Comparison of ENCODE assay signal across 24 cellular contexts in genomic region chr2:138474093-138474834, GRCh38. TPM values are rescaled to one million over a fixed set of nuclear protein-coding genes. Genes with fewer than 3 reads are reported as not detected.
DNase-seq lines count a peak whose midpoint lies in the region; ATAC-seq and TF ChIP-seq lines count a peak whose summit lies in the region.
"Had no signal": no experiment of that assay in that cellular context is flagged by ENCODE, and none has a peak within 500 bp of the region (broad histone marks: within the 10 kb centered on the region; RNA-seq: fewer than 3 reads in every experiment).

No MANE protein-coding gene starts in this region.

- no peak for TF ChIP-seq EP300 in tibial nerve (IDR thresholded peaks at IDR 0.05)

- WGBS in tibial nerve, 2 donors: 45 to 53% methylated on average over 4 of the region's 4 CpGs

- no peaks in the 10 kb centered on the region for H3K4me1 Mint-ChIP-seq in nephron
- H3K4me1 Mint-ChIP-seq: CD4-positive, alpha-beta memory T cell had no signal

- no peak overlapping the region for H3K27ac ChIP-seq in tibial nerve
- H3K27ac ChIP-seq: body of pancreas, SJSA1, testis, WERI-Rb-1 had no signal

- H3K27me3 Mint-ChIP-seq in nephron (ENCODE audit: low read depth): no peaks in the 10 kb centered on the region
- H3K27me3 Mint-ChIP-seq: activated CD4-positive, alpha-beta memory T cell treated with anti-CD3 and anti-CD28 coated beads for 36 hours; activated naive CD8-positive, alpha-beta T cell treated with anti-CD3 and anti-CD28 coated beads, Interleukin-2, amount 50 U/mL, for 24 hours; CD4-positive, alpha-beta memory T cell; stimulated activated memory B cell treated with anti-CD40 and anti-IgM and Interleukin-4, amounts not matched to agents 10 μg/mL and 1 μg/mL and 100 μg/mL, for 72 hours had no signal

- no peak overlapping the region for H3K4me3 Mint-ChIP-seq in nephron
- H3K4me3 Mint-ChIP-seq: activated CD4-positive, alpha-beta memory T cell treated with anti-CD3 and anti-CD28 coated beads for 36 hours; activated naive CD8-positive, alpha-beta T cell treated with anti-CD3 and anti-CD28 coated beads, Interleukin-2, amount 50 U/mL, for 24 hours; CD4-positive, alpha-beta memory T cell; stimulated activated memory B cell treated with anti-CD40 and anti-IgM and Interleukin-4, amounts not matched to agents 10 μg/mL and 1 μg/mL and 100 μg/mL, for 72 hours; T-helper 1 cell treated with Interleukin-12 subunit alpha and Interleukin-12 subunit beta and Interleukin-4 antibody, amounts not matched to agents 30 μg/mL and 1 μg/mL, for 36 hours had no signal

- DNase-seq in NCI-H69 (lab: John Stamatoyannopoulos, UW): peak; percentile 67
- DNase-seq in cardiac fibroblast (ENCODE audit: low read depth in 2 of 2): peak; percentile 53 to 89
- DNase-seq in tibial nerve (ENCODE audit: low spot score in 2 of 2): no peak
- DNase-seq: activated CD4-positive, alpha-beta memory T cell treated with anti-CD3 and anti-CD28 coated beads for 36 hours; activated effector memory CD4-positive, alpha-beta T cell treated with Interleukin-2 at 50 U/mL for 16 hours; activated naive CD8-positive, alpha-beta T cell treated with anti-CD3 and anti-CD28 coated beads, Interleukin-2, amount 50 U/mL, for 24 hours; body of pancreas; CD4-positive, alpha-beta memory T cell; DMS53; effector memory CD4-positive, alpha-beta T cell; H7; MG63; NCI-H774; occipital lobe; testis; WERI-Rb-1 had no signal

- H3K9me3 ChIP-seq in tibial nerve: no peaks in the 10 kb centered on the region
- H3K9me3 ChIP-seq: body of pancreas, MG63, SJSA1, testis had no signal

- no peak for TF ChIP-seq CTCF in cardiac fibroblast (IDR thresholded peaks at IDR 0.05; ENCODE audit: low read depth, low read length)
- TF ChIP-seq CTCF in nephron (IDR thresholded peaks at IDR 0.05; ENCODE audit: unreplicated experiment in 3 of 3): no peak
- TF ChIP-seq CTCF in tibial nerve (IDR thresholded peaks at IDR 0.05): no peak

- no peaks in the 10 kb centered on the region for H3K36me3 Mint-ChIP-seq in nephron (ENCODE audit: low read depth)
- H3K36me3 Mint-ChIP-seq: activated CD4-positive, alpha-beta memory T cell treated with anti-CD3 and anti-CD28 coated beads for 36 hours; CD4-positive, alpha-beta memory T cell; stimulated activated memory B cell treated with anti-CD40 and anti-IgM and Interleukin-4, amounts not matched to agents 10 μg/mL and 1 μg/mL and 100 μg/mL, for 72 hours had no signal

- H3K9me3 Mint-ChIP-seq in nephron: no peaks in the 10 kb centered on the region
- H3K9me3 Mint-ChIP-seq: activated CD4-positive, alpha-beta memory T cell treated with anti-CD3 and anti-CD28 coated beads for 36 hours; activated naive CD8-positive, alpha-beta T cell treated with anti-CD3 and anti-CD28 coated beads, Interleukin-2, amount 50 U/mL, for 24 hours; CD4-positive, alpha-beta memory T cell; stimulated activated memory B cell treated with anti-CD40 and anti-IgM and Interleukin-4, amounts not matched to agents 10 μg/mL and 1 μg/mL and 100 μg/mL, for 72 hours; T-helper 1 cell treated with Interleukin-12 subunit alpha and Interleukin-12 subunit beta and Interleukin-4 antibody, amounts not matched to agents 30 μg/mL and 1 μg/mL, for 36 hours had no signal

- H3K27ac Mint-ChIP-seq in nephron: peak overlapping the region in 2 of 3 experiments; percentile 37 to 47
- H3K27ac Mint-ChIP-seq: activated CD4-positive, alpha-beta memory T cell treated with anti-CD3 and anti-CD28 coated beads for 36 hours; CD4-positive, alpha-beta memory T cell; T-helper 1 cell treated with Interleukin-12 subunit alpha and Interleukin-12 subunit beta and Interleukin-4 antibody, amounts not matched to agents 30 μg/mL and 1 μg/mL, for 36 hours had no signal

- no peak for TF ChIP-seq POLR2A in tibial nerve (IDR thresholded peaks at IDR 0.05)

- peak; percentile 44 for ATAC-seq in GM18867 (IDR thresholded peaks at IDR 0.05; ENCODE audit: unreplicated experiment)
- ATAC-seq in GM18873 (IDR thresholded peaks at IDR 0.05; ENCODE audit: low FRiP score, unreplicated experiment): no peak
- no peak for ATAC-seq in esophagus mucosa
- ATAC-seq: activated naive CD8-positive, alpha-beta T cell treated with anti-CD3 and anti-CD28 coated beads, Interleukin-2, amount 50 U/mL, for 24 hours; body of pancreas had no signal

- no peak overlapping the region for H3K4me3 ChIP-seq in cardiac fibroblast (replicated peaks in 1 of 2; ENCODE audit: low read depth in 2 of 2, low read length in 2 of 2)
- H3K4me3 ChIP-seq in tibial nerve: no peak overlapping the region
- H3K4me3 ChIP-seq: body of pancreas, MG63, SJSA1, smooth muscle cell, testis had no signal

- H3K4me1 ChIP-seq in tibial nerve: no peaks in the 10 kb centered on the region
- H3K4me1 ChIP-seq: body of pancreas, SJSA1, testis had no signal

- no peaks in the 10 kb centered on the region for H3K36me3 ChIP-seq in tibial nerve
- H3K36me3 ChIP-seq: MG63, SJSA1, WERI-Rb-1 had no signal

- H3K27me3 ChIP-seq in tibial nerve: no peaks in the 10 kb centered on the region
- H3K27me3 ChIP-seq: body of pancreas, MG63, SJSA1, testis had no signal

RNA-seq across cellular contexts. Expression of gene SPOPL, which starts 27.3 kb away (rescaled TPM):
- 10 to 100 TPM; 15.9 to 22.7 (median 16.6) TPM for total RNA-seq in tibial nerve
- 8.8 TPM for total RNA-seq in esophagus mucosa

Comparison
In these comparisons a context has a peak if more than half of its experiments do, and no peak if none do; other contexts are left out.
1. DNase-seq: peak in NCI-H69 (single experiment) and cardiac fibroblast (2 of 2); none in tibial nerve (0 of 2).